In the genomic region with DNA sequence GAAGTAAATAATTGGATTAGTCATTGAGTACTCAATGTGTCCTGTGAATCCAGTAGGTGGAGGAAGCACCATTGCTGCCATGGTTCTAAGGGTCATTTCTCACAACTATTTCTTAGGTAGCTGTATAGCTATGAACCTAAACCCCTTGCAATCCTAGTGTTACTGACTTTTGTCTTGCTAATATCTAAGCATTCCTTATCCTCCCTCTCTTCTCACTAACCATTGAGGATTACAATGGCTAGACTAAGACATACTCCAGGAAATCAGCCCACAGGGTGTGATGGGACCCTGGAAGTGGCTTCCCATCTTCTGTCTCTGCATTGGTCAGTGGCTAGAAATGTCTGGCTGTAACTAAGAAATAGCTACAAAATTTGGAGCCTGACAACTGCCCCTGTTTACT, we compare ENCODE assay signal across 30 cellular contexts. TPM values are rescaled to one million over a fixed set of nuclear protein-coding genes. Genes with fewer than 3 reads are reported as not detected.
"Had no signal": no experiment of that assay in that cellular context is flagged by ENCODE, and none has a peak within 500 bp of the region (broad histone marks: within the 10 kb centered on the region; RNA-seq: fewer than 3 reads in every experiment).

No MANE protein-coding gene starts in this region.

- H3K4me3 ChIP-seq: ascending aorta, PC-9, SJCRH30, SK-N-MC had no signal

- H3K27ac ChIP-seq: ascending aorta, PC-9, RWPE1, SJCRH30, SK-N-MC had no signal

- H3K9me3 ChIP-seq: ascending aorta, SJCRH30 had no signal

- H3K4me1 ChIP-seq: ascending aorta, SJCRH30 had no signal

- H3K9me3 Mint-ChIP-seq: activated CD4-positive, alpha-beta T cell treated with anti-CD3 and anti-CD28 coated beads, Interleukin-2, amount 10 ng/mL, durations not matched to agents 7 days and 5 days; activated naive CD8-positive, alpha-beta T cell treated with anti-CD3 and anti-CD28 coated beads, Interleukin-2, amount 10 ng/mL, durations not matched to agents 7 days and 5 days; activated T-cell treated with anti-CD3 and anti-CD28 coated beads, Interleukin-2, amount 50 U/mL, for 24 hours; activated T-helper 2 cell treated with anti-CD3 and anti-CD28 coated beads, Interferon-gamma antibody, Interleukin-2, Interleukin-4, amounts not matched to agents 10 μg/mL and 5 μg/mL and 100 μg/mL, durations not matched to agents 14 hours and 24 hours and 36 hours had no signal

- H3K27me3 ChIP-seq: ascending aorta, SJCRH30 had no signal

- DNase-seq: activated CD4-positive, alpha-beta T cell treated with anti-CD3 and anti-CD28 coated beads for 36 hours; activated CD4-positive, alpha-beta T cell treated with anti-CD3 and anti-CD28 coated beads, Interleukin-2, amount 10 ng/mL, durations not matched to agents 7 days and 5 days; activated CD4-positive, alpha-beta T cell treated with anti-CD3 and anti-CD28 coated beads, Interleukin-2, amount 50 U/mL, for 48 hours; activated CD8-positive, alpha-beta T cell treated with anti-CD3 and anti-CD28 coated beads, Interleukin-2, amount 10 ng/mL, durations not matched to agents 7 days and 5 days; activated gamma-delta T cell; activated naive CD4-positive, alpha-beta T cell treated with Interleukin-2 at 50 U/mL for 16 hours; activated naive CD8-positive, alpha-beta T cell treated with anti-CD3 and anti-CD28 coated beads, Interleukin-2, amount 10 ng/mL, durations not matched to agents 7 days and 5 days; activated T-cell treated with anti-CD3 and anti-CD28 coated beads, Interleukin-2, amount 50 U/mL, for 24 hours; amygdala; NCI-H1105; NCI-H1417 treated with DMSO at 0.1 percent for 48 hours; NCI-H1694 treated with DMSO at 0.1 percent for 48 hours; NCI-H2029; NCI-H345; NCI-H524 treated with DMSO at 0.1 percent for 48 hours; NK-92 treated with Interleukin-12 subunit alpha and Interleukin-12 subunit beta, amount 100 ng/mL, for 24 hours; PC-9; Right ventricle myocardium superior; SJCRH30 had no signal

- ATAC-seq: activated CD4-positive, alpha-beta T cell treated with anti-CD3 and anti-CD28 coated beads for 36 hours; activated CD4-positive, CD25-positive, alpha-beta regulatory T cell treated with anti-CD3 and anti-CD28 coated beads, Interleukin-2, amount 50 U/mL, for 24 hours; activated CD8-positive, alpha-beta T cell treated with anti-CD3 and anti-CD28 coated beads, Interleukin-2, amount 10 ng/mL, durations not matched to agents 7 days and 5 days had no signal

- H3K27ac Mint-ChIP-seq: activated CD4-positive, alpha-beta T cell treated with anti-CD3 and anti-CD28 coated beads for 36 hours; activated CD4-positive, alpha-beta T cell treated with anti-CD3 and anti-CD28 coated beads, Interleukin-2, amount 10 ng/mL, durations not matched to agents 7 days and 5 days; activated CD8-positive, alpha-beta T cell treated with anti-CD3 and anti-CD28 coated beads, Interleukin-2, amount 10 ng/mL, durations not matched to agents 7 days and 5 days; activated naive CD4-positive, alpha-beta T cell treated with anti-CD3 and anti-CD28 coated beads, Interleukin-2, amount 50 U/mL, for 24 hours; activated naive CD8-positive, alpha-beta T cell treated with anti-CD3 and anti-CD28 coated beads, Interleukin-2, amount 10 ng/mL, durations not matched to agents 7 days and 5 days; activated T-cell treated with anti-CD3 and anti-CD28 coated beads, Interleukin-2, amount 50 U/mL, for 24 hours; activated T-helper 2 cell treated with anti-CD3 and anti-CD28 coated beads, Interferon-gamma antibody, Interleukin-2, Interleukin-4, amounts not matched to agents 10 μg/mL and 5 μg/mL and 100 μg/mL, durations not matched to agents 14 hours and 24 hours and 36 hours had no signal

- H3K27me3 Mint-ChIP-seq: activated CD4-positive, alpha-beta T cell treated with anti-CD3 and anti-CD28 coated beads, Interleukin-2, amount 10 ng/mL, durations not matched to agents 7 days and 5 days; activated naive CD8-positive, alpha-beta T cell treated with anti-CD3 and anti-CD28 coated beads, Interleukin-2, amount 10 ng/mL, durations not matched to agents 7 days and 5 days had no signal

- H3K36me3 ChIP-seq: ascending aorta, SJCRH30 had no signal

- H3K4me3 Mint-ChIP-seq: activated CD4-positive, alpha-beta T cell treated with anti-CD3 and anti-CD28 coated beads for 36 hours; activated CD4-positive, alpha-beta T cell treated with anti-CD3 and anti-CD28 coated beads, Interleukin-2, amount 10 ng/mL, durations not matched to agents 7 days and 5 days; activated CD8-positive, alpha-beta T cell treated with anti-CD3 and anti-CD28 coated beads, Interleukin-2, amount 10 ng/mL, durations not matched to agents 7 days and 5 days; activated naive CD4-positive, alpha-beta T cell treated with anti-CD3 and anti-CD28 coated beads, Interleukin-2, amount 50 U/mL, for 24 hours; activated naive CD8-positive, alpha-beta T cell treated with anti-CD3 and anti-CD28 coated beads, Interleukin-2, amount 10 ng/mL, durations not matched to agents 7 days and 5 days; activated T-cell treated with anti-CD3 and anti-CD28 coated beads, Interleukin-2, amount 50 U/mL, for 24 hours had no signal

- H3K36me3 Mint-ChIP-seq: activated naive CD4-positive, alpha-beta T cell treated with anti-CD3 and anti-CD28 coated beads, Interleukin-2, amount 50 U/mL, for 24 hours; activated naive CD8-positive, alpha-beta T cell treated with anti-CD3 and anti-CD28 coated beads, Interleukin-2, amount 10 ng/mL, durations not matched to agents 7 days and 5 days had no signal

- H3K4me1 Mint-ChIP-seq: activated CD4-positive, alpha-beta T cell treated with anti-CD3 and anti-CD28 coated beads for 36 hours; activated CD4-positive, alpha-beta T cell treated with anti-CD3 and anti-CD28 coated beads, Interleukin-2, amount 10 ng/mL, durations not matched to agents 7 days and 5 days; activated naive CD4-positive, alpha-beta T cell treated with anti-CD3 and anti-CD28 coated beads, Interleukin-2, amount 50 U/mL, for 24 hours; activated naive CD8-positive, alpha-beta T cell treated with anti-CD3 and anti-CD28 coated beads, Interleukin-2, amount 10 ng/mL, durations not matched to agents 7 days and 5 days had no signal

RNA-seq across cellular contexts. Expression of gene FOXA2, which starts 27.3 kb away (rescaled TPM):
- total RNA-seq: activated CD4-positive, alpha-beta T cell treated with anti-CD3 and anti-CD28 coated beads for 36 hours; activated CD4-positive, alpha-beta T cell treated with anti-CD3 and anti-CD28 coated beads, Interleukin-2, amount 10 ng/mL, durations not matched to agents 7 days and 5 days; activated CD8-positive, alpha-beta T cell treated with anti-CD3 and anti-CD28 coated beads, Interleukin-2, amount 10 ng/mL, durations not matched to agents 7 days and 5 days; activated naive CD8-positive, alpha-beta T cell treated with anti-CD3 and anti-CD28 coated beads, Interleukin-2, amount 10 ng/mL, durations not matched to agents 7 days and 5 days; activated T-helper 2 cell treated with anti-CD3 and anti-CD28 coated beads, Interferon-gamma antibody, Interleukin-2, Interleukin-4, amounts not matched to agents 10 μg/mL and 5 μg/mL and 100 μg/mL, durations not matched to agents 14 hours and 24 hours and 36 hours; ascending aorta; cardiac septum; NCI-H460; OCI-LY7; PC-9; Right ventricle myocardium superior; T-helper 1 cell treated with Interleukin-12 subunit alpha and Interleukin-12 subunit beta and Interleukin-4 antibody, amounts not matched to agents 30 ng/mL and 1 ng/mL, for 36 hours; T-helper 2 cell treated with Interferon-gamma antibody and Interleukin-4, amounts not matched to agents 100 ng/mL and 5 ng/mL, for 36 hours had no signal
